In genomic region chr7:73429218-73429617, GRCh38 we compare ENCODE assay signal across 13 cellular contexts. TPM values are rescaled to one million over a fixed set of nuclear protein-coding genes. Genes with fewer than 3 reads are reported as not detected.
DNase-seq lines count a peak whose midpoint lies in the region; ATAC-seq and TF ChIP-seq lines count a peak whose summit lies in the region.
"Had no signal": no experiment of that assay in that cellular context is flagged by ENCODE, and none has a peak within 500 bp of the region (broad histone marks: within the 10 kb centered on the region; RNA-seq: fewer than 3 reads in every experiment).

No MANE protein-coding gene starts in this region.

- no peaks in the 10 kb centered on the region for H3K4me1 ChIP-seq in SJCRH30
- H3K4me1 ChIP-seq in tibial artery = peaks cover 0 to 14% (median 10%) of the 10 kb centered on the region in 4 donors

- intact Hi-C loops in tibial artery (cut with DNase I; ENCODE audit: low total_unique reads) = no loop called here

- H3K27me3 ChIP-seq in SJCRH30 (peaks cover 5% of the 10 kb centered on the region; the same call in 1 of the 2 replicates), tibial artery (peaks cover 0 to 52% of the 10 kb centered on the region in 2 donors)

- no peak for ATAC-seq in omental fat pad (ENCODE audit: low FRiP score)

- DNase-seq in ELF-1 (ENCODE audit: low read depth, low spot score) (peak; percentile 74), NCI-H187 treated with DMSO at 0.1 percent for 48 hours (lab: John Stamatoyannopoulos, UW) (peak; percentile 50), SJCRH30 (peak; percentile 86 to 87), left kidney (ENCODE audit: low read depth, low spot score) (peak; percentile 96), tibial artery (no peak), omental fat pad (ENCODE audit: low spot score) (no peak), HPDE6-E6E7 (ENCODE audit: extremely low spot score) (no peak)
- no peak for DNase-seq in activated CD4-positive, alpha-beta T cell treated with anti-CD3 and anti-CD28 coated beads for 48 hours
- DNase-seq: activated T-cell treated with anti-CD3 and anti-CD28 coated beads for 4 hours; CD4-positive, CD25-positive, alpha-beta regulatory T cell; Karpas-422; RPMI8226 had no signal

- H3K27ac ChIP-seq in SJCRH30 (no peak overlapping the region), tibial artery (no peak overlapping the region)

- TF ChIP-seq CTCF in tibial artery (IDR thresholded peaks at IDR 0.05) = no peak
- no peak for TF ChIP-seq CTCF in omental fat pad (IDR thresholded peaks at IDR 0.05)

- H3K9me3 ChIP-seq in SJCRH30 (replicated peaks) (no peaks in the 10 kb centered on the region), tibial artery (peaks cover 0 to 4% (median 0%) of the 10 kb centered on the region in 3 donors)

- H3K36me3 ChIP-seq in SJCRH30 = no peaks in the 10 kb centered on the region
- no peaks in the 10 kb centered on the region for H3K36me3 ChIP-seq in tibial artery

- H3K4me3 ChIP-seq in SJCRH30 = no peak overlapping the region
- H3K4me3 ChIP-seq in tibial artery = no peak overlapping the region
- H3K4me3 ChIP-seq: smooth muscle cell had no signal

RNA-seq across cellular contexts. Expression of gene FZD9, which starts 4.4 kb away (rescaled TPM):
- not detected in 2 replicates for total RNA-seq in SJCRH30 (2014; rRNA removed; shearing (Covaris generic))
- 1 to 10 TPM in 1 of 4 donors, under 1 TPM in 3; 0.65 to 1.1 (median 0.94) TPM for total RNA-seq in omental fat pad
- total RNA-seq: CD4-positive, CD25-positive, alpha-beta regulatory T cell had no signal

Comparison
In these comparisons a context has a peak if more than half of its experiments do, and no peak if none do; other contexts are left out.
1. DNase-seq: peak in ELF-1 (single experiment), NCI-H187 treated with DMSO at 0.1 percent for 48 hours (single experiment), SJCRH30 (2 of 2) and left kidney (single experiment); none in tibial artery (0 of 2), omental fat pad (single experiment), HPDE6-E6E7 (single experiment) and activated CD4-positive, alpha-beta T cell treated with anti-CD3 and anti-CD28 coated beads for 48 hours (single experiment).